In the genomic region with DNA sequence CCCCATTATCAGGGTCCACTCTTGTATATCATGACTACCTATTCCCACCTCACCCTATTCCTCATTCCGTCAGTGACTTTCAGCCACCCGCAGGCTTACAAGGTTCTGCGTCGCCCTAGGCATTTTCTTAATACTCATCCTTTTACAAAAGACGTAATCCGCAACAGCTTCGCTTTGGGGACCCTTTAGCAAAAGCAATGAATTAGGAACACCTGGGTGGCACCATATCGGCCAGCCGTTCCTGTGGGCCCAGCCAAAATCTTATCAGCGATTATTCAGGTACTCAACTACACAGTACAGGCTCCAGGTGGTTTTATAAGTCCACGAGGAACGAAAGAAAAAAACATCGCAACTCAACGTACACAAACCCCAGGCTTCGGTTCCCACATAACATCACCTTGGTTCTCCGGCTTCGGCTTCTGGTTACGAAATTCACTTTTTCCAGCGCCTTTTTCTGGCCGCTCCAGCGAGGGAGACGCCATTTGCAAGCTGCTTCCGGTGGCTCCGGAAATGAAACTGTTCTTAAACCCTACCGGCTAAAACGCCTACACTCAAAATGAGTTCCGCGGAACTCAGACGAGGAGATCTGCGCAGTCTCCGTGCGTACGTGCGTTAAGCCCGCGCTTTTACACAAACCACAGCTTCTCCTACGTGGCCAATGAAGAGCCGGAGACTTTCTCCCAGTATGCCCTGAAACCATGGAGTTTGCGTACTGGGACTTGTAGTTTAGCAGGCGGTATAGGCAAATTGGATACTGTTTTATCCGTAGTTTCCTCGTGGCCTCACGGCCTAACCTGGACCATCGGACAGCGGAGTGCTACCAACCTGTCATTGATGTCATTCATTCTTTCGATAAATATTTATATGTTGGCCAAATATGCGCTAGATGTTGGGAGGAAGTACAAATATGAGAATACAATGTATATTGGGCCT, we compare ENCODE assay signal across 1 cellular context.
TF ChIP-seq lines count a peak whose summit lies in the region.

KRR1 (minus strand) TSS at position 494 of the 933 bp plus-strand sequence; CDS start at position 482, 12 bp downstream.

TF ChIP-seq in K562, 482 proteins besides CTCF, POLR2A, EP300 and RAD21 (continued from another document and continues in another):
- TF ChIP-seq SMARCB1 (IDR thresholded peaks at IDR 0.05; ENCODE audit: insufficient read length, low read depth) = no peak
- peak; percentile 88 for TF ChIP-seq SUPT5H (IDR thresholded peaks at IDR 0.05)
- no peak for TF ChIP-seq ZC3H4 (CRISPR knock-in tag; IDR thresholded peaks at IDR 0.05; ENCODE audit: borderline replicate concordance)
- TF ChIP-seq, protein P1, sequence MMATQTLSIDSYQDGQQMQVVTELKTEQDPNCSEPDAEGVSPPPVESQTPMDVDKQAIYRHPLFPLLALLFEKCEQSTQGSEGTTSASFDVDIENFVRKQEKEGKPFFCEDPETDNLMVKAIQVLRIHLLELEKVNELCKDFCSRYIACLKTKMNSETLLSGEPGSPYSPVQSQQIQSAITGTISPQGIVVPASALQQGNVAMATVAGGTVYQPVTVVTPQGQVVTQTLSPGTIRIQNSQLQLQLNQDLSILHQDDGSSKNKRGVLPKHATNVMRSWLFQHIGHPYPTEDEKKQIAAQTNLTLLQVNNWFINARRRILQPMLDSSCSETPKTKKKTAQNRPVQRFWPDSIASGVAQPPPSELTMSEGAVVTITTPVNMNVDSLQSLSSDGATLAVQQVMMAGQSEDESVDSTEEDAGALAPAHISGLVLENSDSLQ (IDR thresholded peaks at IDR 0.05) = peak; percentile 83
- no peak for TF ChIP-seq FOXP4 (CRISPR knock-in tag; IDR thresholded peaks at IDR 0.05; ENCODE audit: borderline replicate concordance)
- TF ChIP-seq UBTF (IDR thresholded peaks at IDR 0.05; ENCODE audit: borderline replicate concordance in 1 of 2, low read depth in 2 of 2, low read length in 2 of 2) = 0 out of 4 replicates have a peak, but pooled peaks of 1 of the 2 experiments have one; percentile 62
- TF ChIP-seq ELK3 (CRISPR knock-in tag; IDR thresholded peaks at IDR 0.05) = no peak
- no peak for TF ChIP-seq SMAD1 (IDR thresholded peaks at IDR 0.05; ENCODE audit: low read depth, low read length, partially characterized antibody)
- peak; percentile 35 for TF ChIP-seq PRDM10 (IDR thresholded peaks at IDR 0.05; ENCODE audit: partially characterized antibody)
- peak; percentile 76; the same call in 1 of the 2 replicates for TF ChIP-seq THRAP3 (IDR thresholded peaks at IDR 0.05; ENCODE audit: borderline replicate concordance)
- TF ChIP-seq RBM39 (optimal IDR thresholded peaks at IDR 0.05; ENCODE audit: low read depth, low read length) = no peak
- TF ChIP-seq NFRKB (IDR thresholded peaks at IDR 0.05; ENCODE audit: low read depth) = peak; percentile 93
- TF ChIP-seq, protein P2, sequence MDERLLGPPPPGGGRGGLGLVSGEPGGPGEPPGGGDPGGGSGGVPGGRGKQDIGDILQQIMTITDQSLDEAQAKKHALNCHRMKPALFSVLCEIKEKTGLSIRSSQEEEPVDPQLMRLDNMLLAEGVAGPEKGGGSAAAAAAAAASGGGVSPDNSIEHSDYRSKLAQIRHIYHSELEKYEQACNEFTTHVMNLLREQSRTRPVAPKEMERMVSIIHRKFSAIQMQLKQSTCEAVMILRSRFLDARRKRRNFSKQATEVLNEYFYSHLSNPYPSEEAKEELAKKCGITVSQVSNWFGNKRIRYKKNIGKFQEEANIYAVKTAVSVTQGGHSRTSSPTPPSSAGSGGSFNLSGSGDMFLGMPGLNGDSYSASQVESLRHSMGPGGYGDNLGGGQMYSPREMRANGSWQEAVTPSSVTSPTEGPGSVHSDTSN (CRISPR knock-in tag; IDR thresholded peaks at IDR 0.05; ENCODE audit: low read depth) = no peak
- TF ChIP-seq, protein P2 (tag; conservative IDR thresholded peaks at IDR 0.05; ENCODE audit: low read depth) = no peak
- TF ChIP-seq CSDE1 (IDR thresholded peaks at IDR 0.05) = no peak
- no peak for TF ChIP-seq NFXL1 (CRISPR knock-in tag; IDR thresholded peaks at IDR 0.05)
- TF ChIP-seq ZNF76 (CRISPR knock-in tag; IDR thresholded peaks at IDR 0.05; ENCODE audit: borderline replicate concordance) = no peak
- TF ChIP-seq TRIM24 (IDR thresholded peaks at IDR 0.05) = peak in 1 of 2 experiments; percentile 98; a peak in 2 of 4 replicates
- no peak for TF ChIP-seq HDGF (IDR thresholded peaks at IDR 0.05)
- no peak for TF ChIP-seq ZNF121 (CRISPR knock-in tag; conservative IDR thresholded peaks at IDR 0.05)
- TF ChIP-seq FOXA1 (IDR thresholded peaks at IDR 0.05; ENCODE audit: borderline replicate concordance) = no peak
- no peak for TF ChIP-seq PTRF (tag; IDR thresholded peaks at IDR 0.05)
- TF ChIP-seq, protein P3, sequence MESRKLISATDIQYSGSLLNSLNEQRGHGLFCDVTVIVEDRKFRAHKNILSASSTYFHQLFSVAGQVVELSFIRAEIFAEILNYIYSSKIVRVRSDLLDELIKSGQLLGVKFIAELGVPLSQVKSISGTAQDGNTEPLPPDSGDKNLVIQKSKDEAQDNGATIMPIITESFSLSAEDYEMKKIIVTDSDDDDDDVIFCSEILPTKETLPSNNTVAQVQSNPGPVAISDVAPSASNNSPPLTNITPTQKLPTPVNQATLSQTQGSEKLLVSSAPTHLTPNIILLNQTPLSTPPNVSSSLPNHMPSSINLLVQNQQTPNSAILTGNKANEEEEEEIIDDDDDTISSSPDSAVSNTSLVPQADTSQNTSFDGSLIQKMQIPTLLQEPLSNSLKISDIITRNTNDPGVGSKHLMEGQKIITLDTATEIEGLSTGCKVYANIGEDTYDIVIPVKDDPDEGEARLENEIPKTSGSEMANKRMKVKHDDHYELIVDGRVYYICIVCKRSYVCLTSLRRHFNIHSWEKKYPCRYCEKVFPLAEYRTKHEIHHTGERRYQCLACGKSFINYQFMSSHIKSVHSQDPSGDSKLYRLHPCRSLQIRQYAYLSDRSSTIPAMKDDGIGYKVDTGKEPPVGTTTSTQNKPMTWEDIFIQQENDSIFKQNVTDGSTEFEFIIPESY (CRISPR knock-in tag; IDR thresholded peaks at IDR 0.05) = peak; percentile 98
- TF ChIP-seq SIRT6 (IDR thresholded peaks at IDR 0.05; ENCODE audit: low read depth, low read length) = no peak
- no peak for TF ChIP-seq ATF3 (IDR thresholded peaks at IDR 0.05)
- TF ChIP-seq ATF3 (CRISPR knock-in tag; conservative IDR thresholded peaks at IDR 0.05) = 0 out of 2 replicates have a peak, but pooled peaks have one; percentile 39
- peak; percentile 76 for TF ChIP-seq ATF7 (IDR thresholded peaks at IDR 0.05)
- no peak for TF ChIP-seq RBM22 (IDR thresholded peaks at IDR 0.05; ENCODE audit: low read depth, low read length, poor library complexity, severe bottlenecking)
- no peak for TF ChIP-seq MIER1 (IDR thresholded peaks at IDR 0.05; ENCODE audit: low read depth)
- TF ChIP-seq CBFA2T2 (conservative IDR thresholded peaks at IDR 0.05) = no peak
- TF ChIP-seq, protein P4, sequence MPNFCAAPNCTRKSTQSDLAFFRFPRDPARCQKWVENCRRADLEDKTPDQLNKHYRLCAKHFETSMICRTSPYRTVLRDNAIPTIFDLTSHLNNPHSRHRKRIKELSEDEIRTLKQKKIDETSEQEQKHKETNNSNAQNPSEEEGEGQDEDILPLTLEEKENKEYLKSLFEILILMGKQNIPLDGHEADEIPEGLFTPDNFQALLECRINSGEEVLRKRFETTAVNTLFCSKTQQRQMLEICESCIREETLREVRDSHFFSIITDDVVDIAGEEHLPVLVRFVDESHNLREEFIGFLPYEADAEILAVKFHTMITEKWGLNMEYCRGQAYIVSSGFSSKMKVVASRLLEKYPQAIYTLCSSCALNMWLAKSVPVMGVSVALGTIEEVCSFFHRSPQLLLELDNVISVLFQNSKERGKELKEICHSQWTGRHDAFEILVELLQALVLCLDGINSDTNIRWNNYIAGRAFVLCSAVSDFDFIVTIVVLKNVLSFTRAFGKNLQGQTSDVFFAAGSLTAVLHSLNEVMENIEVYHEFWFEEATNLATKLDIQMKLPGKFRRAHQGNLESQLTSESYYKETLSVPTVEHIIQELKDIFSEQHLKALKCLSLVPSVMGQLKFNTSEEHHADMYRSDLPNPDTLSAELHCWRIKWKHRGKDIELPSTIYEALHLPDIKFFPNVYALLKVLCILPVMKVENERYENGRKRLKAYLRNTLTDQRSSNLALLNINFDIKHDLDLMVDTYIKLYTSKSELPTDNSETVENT (CRISPR knock-in tag; IDR thresholded peaks at IDR 0.05) = no peak
- TF ChIP-seq ZNF174 (CRISPR knock-in tag; IDR thresholded peaks at IDR 0.05) = peak; percentile 76; the same call in 1 of the 2 replicates
- no peak for TF ChIP-seq SMARCC2 (IDR thresholded peaks at IDR 0.05; ENCODE audit: low read depth)
- TF ChIP-seq MTA1 (IDR thresholded peaks at IDR 0.05; ENCODE audit: borderline replicate concordance) = no peak
- no peak for TF ChIP-seq PYGO2 (tag; IDR thresholded peaks at IDR 0.05)
- no peak for TF ChIP-seq ATF1 (CRISPR knock-in tag; IDR thresholded peaks at IDR 0.05)
- peak; percentile 88 for TF ChIP-seq ATF1 (tag; IDR thresholded peaks at IDR 0.05)
- no peak for TF ChIP-seq ESRRB (CRISPR knock-in tag; IDR thresholded peaks at IDR 0.05; ENCODE audit: borderline replicate concordance)
- TF ChIP-seq ILK (tag; IDR thresholded peaks at IDR 0.05; ENCODE audit: borderline replicate concordance, low read depth) = no peak
- TF ChIP-seq PRMT5 (CRISPR knock-in tag; IDR thresholded peaks at IDR 0.05) = no peak
